8 cellular contexts compared by ENCODE assay signal in the genomic region with DNA sequence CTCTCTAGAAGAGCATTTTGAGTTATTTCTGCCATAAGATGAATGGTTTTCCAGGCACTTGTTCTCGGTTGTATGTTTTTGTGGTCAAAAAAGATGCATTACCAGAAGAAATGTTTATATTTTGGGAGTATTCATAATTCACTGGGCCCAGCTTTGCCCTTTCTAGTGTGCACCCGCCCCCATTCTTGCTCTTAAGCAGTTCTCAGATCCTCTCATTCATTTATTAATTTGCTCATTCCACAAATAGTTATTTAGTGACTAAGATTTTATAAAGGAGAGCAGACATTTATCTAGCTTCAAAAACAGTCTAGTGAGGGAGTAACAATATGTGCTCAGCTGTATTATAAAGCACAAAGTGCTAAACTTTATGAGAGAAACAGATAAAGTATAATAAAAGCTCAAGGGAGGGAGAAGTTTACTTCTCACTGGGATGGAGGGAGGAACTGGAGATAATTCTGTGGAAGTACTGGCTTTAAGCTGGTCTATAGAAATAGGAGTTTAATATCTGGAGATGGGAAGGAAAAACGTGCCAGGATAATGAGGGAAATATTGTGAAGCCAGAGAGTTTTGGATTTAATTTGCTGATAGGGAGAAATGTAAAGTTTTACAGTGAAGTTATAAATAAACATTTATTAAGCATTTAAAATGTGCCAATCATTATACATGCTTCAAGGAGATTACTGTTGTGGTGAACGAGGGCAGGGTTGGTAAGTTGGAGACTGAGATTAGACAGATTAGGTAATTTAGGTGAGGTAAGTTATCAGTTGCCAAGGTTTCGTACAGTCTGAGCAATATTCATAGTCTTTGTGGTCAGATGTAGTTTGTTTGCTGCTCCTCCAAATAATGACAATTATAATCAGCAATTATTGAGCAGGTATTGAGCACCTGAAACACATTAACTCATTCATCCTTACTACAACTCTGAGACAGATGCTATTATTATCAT. TPM values are rescaled to one million over a fixed set of nuclear protein-coding genes. Genes with fewer than 3 reads are reported as not detected.
A peak's percentile ranks its signal among the peaks of the same experiment; 100 is the strongest.
DNase-seq lines count a peak whose midpoint lies in the region; ATAC-seq and TF ChIP-seq lines count a peak whose summit lies in the region.

No MANE protein-coding gene starts in this region.

- H3K27ac ChIP-seq in muscle layer of duodenum (ENCODE audit: low read length) (peak overlapping the region; percentile 87), A673 (ENCODE audit: low read depth, low read length, poor library complexity, severe bottlenecking) (no peak overlapping the region)

- H3K4me1 ChIP-seq in muscle layer of duodenum (ENCODE audit: control insufficient read depth in 1 of 2, insufficient read depth in 2 of 2, low read length in 2 of 2) (peaks cover 12 to 41% of the 10 kb centered on the region in 2 donors), A673 (ENCODE audit: insufficient read depth, low read length, poor library complexity, severe bottlenecking) (peaks cover 61% of the 10 kb centered on the region)

- CTCF ChIA-PET in A673 (lab: Charles Lee): interaction anchor here (0.5 to 0.6 kb wide), 3 partner anchors 24 to 305 kb away, joined by 4 to 10 read pairs (median 6); no protein-coding TSS in a partner anchor

- POLR2A ChIA-PET in A673 (lab: Charles Lee; ENCODE audit: low non-redundant PET): no interaction called here

- peak overlapping the region in 1 of 3 donors; percentile 25 for H3K27ac Mint-ChIP-seq in IgD-negative memory B cell
- peak overlapping the region in 4 of 5 experiments; percentile 2 to 89 (median 52) for H3K27ac Mint-ChIP-seq in brain

- no peaks in the 10 kb centered on the region for H3K27me3 Mint-ChIP-seq in IgD-negative memory B cell
- H3K27me3 Mint-ChIP-seq in brain: no peaks in the 10 kb centered on the region

- H3K36me3 ChIP-seq in muscle layer of duodenum (ENCODE audit: control insufficient read depth in 1 of 2, insufficient read depth in 2 of 2, low read length in 2 of 2) (no peaks in the 10 kb centered on the region), A673 (ENCODE audit: insufficient read depth, low read length, poor library complexity, severe bottlenecking) (no peaks in the 10 kb centered on the region)

- H3K4me1 Mint-ChIP-seq in IgD-negative memory B cell: peaks cover 41 to 47% (median 44%) of the 10 kb centered on the region in 3 donors
- H3K4me1 Mint-ChIP-seq in brain: peaks cover 68% of the 10 kb centered on the region

- H3K27me3 ChIP-seq in muscle layer of duodenum (ENCODE audit: low read depth, low read length) (no peaks in the 10 kb centered on the region), A673 (replicated peaks; ENCODE audit: insufficient read depth, low read depth, low read length, poor library complexity) (no peaks in the 10 kb centered on the region)

- peak overlapping the region in 1 of 2 donors; percentile 17 for H3K4me3 ChIP-seq in muscle layer of duodenum (ENCODE audit: low read depth in 1 of 2, low read length in 2 of 2)
- no peak overlapping the region for H3K4me3 ChIP-seq in A673 (ENCODE audit: low read depth, low read length, poor library complexity, severe bottlenecking)

- intact Hi-C loops in A673 (cut with micrococcal nuclease; ENCODE audit: unreplicated experiment): no loop called here

- DNase-seq in ACHN (peak; percentile 59), DMS153 (lab: John Stamatoyannopoulos, UW) (no peak), A673 (ENCODE audit: low spot score) (no peak), NCI-H146 treated with DMSO at 0.1 percent for 48 hours (lab: John Stamatoyannopoulos, UW; ENCODE audit: unreplicated experiment) (no peak)

- H3K4me3 Mint-ChIP-seq in IgD-negative memory B cell: peak overlapping the region; percentile 14 to 74 (median 34)
- H3K4me3 Mint-ChIP-seq in brain: peak overlapping the region in 1 of 5 experiments; percentile 3

- in situ Hi-C loops in ACHN (cut with HindIII; ENCODE audit: low pct_ligation_motif_present, low pct_unique_long_range_greater_than_20kb, low sequenced_read_pairs): no loop called here

- no TSS peak for BruUV-seq in A673 (replicated peaks; lab: Mats Ljungman, UMichigan)

- H3K9me3 ChIP-seq in muscle layer of duodenum (ENCODE audit: control insufficient read depth in 1 of 2, low read length in 2 of 2): no peaks in the 10 kb centered on the region
- no peaks in the 10 kb centered on the region for H3K9me3 ChIP-seq in A673 (ENCODE audit: low read depth, low read length, poor library complexity, severe bottlenecking)

- no peak for ATAC-seq in HG02938 (IDR thresholded peaks at IDR 0.05; ENCODE audit: unreplicated experiment)

- H3K36me3 Mint-ChIP-seq in IgD-negative memory B cell (peaks cover 1% of the 10 kb centered on the region), brain (peaks cover 16% of the 10 kb centered on the region)

- H3K9me3 Mint-ChIP-seq in IgD-negative memory B cell (no peaks in the 10 kb centered on the region), brain (no peaks in the 10 kb centered on the region)

- no peak for TF ChIP-seq CTCF in brain (conservative IDR thresholded peaks at IDR 0.05)
- TF ChIP-seq CTCF in A673 (conservative IDR thresholded peaks at IDR 0.05; ENCODE audit: low read depth, low read length): no peak

RNA-seq across cellular contexts. Expression of a gene that starts 9.1 kb away (rescaled TPM):
- polyA plus RNA-seq in IgD-negative memory B cell: 51.2 TPM
- 79.3 TPM for polyA plus RNA-seq in brain (ENCODE audit: insufficient read depth, low read depth, low replicate concordance)
- 261 and 265 TPM in 2 replicates for total RNA-seq in A673 (2021)
